ENCODE assay signal across 15 cellular contexts in the genomic region with DNA sequence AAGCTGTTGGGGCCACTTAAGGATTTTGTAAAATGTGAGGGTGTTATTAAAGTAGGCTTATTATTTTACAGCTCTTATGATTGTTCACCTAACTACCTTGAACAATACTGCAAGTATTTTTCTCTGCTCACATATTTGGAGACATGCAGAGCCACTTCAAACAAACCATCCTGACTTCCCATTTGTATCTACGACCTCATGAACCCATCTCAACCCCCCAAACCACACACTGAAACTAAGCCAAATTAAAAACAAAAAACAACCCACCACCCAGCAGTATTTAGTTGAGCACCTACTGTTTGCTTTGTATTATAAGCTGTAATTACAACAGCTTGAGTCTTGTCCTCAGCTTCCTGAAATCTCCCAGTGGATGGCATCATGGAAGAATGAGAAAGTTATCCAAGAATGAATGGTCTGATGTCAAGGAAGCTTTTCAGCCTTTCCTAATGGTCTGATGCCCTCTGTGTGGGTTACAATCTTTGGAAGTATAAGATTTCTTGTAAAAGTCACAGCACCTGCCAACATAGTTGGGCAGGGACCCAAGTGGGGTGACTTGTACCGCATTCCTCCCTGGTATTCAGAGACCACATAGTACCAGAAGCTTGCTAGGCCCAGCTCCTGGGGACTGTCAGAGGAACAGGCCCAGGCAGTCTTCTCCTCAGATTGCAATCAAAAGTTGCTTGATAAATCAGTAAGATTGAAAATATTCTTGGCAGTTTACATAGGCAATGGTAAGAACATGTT.
DNase-seq lines count a peak whose midpoint lies in the region; ATAC-seq and TF ChIP-seq lines count a peak whose summit lies in the region.
"Had no signal": no experiment of that assay in that cellular context is flagged by ENCODE, and none has a peak within 500 bp of the region (broad histone marks: within the 10 kb centered on the region; RNA-seq: fewer than 3 reads in every experiment).

No MANE protein-coding gene starts in this region.

- H3K4me1 Mint-ChIP-seq in activated T-helper 17 cell treated with anti-CD3 and anti-CD28 coated beads, Interleukin-2, amount 50 U/mL, for 72 hours, result peaks cover 41% of the 10 kb centered on the region

- H3K9me3 Mint-ChIP-seq in activated T-helper 17 cell treated with anti-CD3 and anti-CD28 coated beads, Interleukin-2, amount 50 U/mL, for 72 hours, result no peaks in the 10 kb centered on the region
- H3K9me3 Mint-ChIP-seq: T-helper 2 cell treated with Interferon-gamma antibody and Interleukin-4, amounts not matched to agents 5 μg/mL and 100 μg/mL, for 36 hours had no signal

- in situ Hi-C loops in HAP-1 (cut with MboI; ENCODE audit: low sequenced_read_pairs), result no loop called here

- no peaks in the 10 kb centered on the region for H3K27me3 Mint-ChIP-seq in activated T-helper 17 cell treated with anti-CD3 and anti-CD28 coated beads, Interleukin-2, amount 50 U/mL, for 72 hours

- H3K36me3 ChIP-seq in lower lobe of right lung (no peaks in the 10 kb centered on the region), HAP-1 (replicated peaks) (0 out of 2 replicates have a peak, but pooled peaks cover 3% of the 10 kb centered on the region)
- no peaks in the 10 kb centered on the region for H3K36me3 ChIP-seq in effector memory CD4-positive, alpha-beta T cell (ENCODE audit: control insufficient read depth, insufficient read depth, low read length)

- H3K27ac ChIP-seq in lower lobe of right lung, result peak overlapping the region; percentile 76
- H3K27ac ChIP-seq in temporal lobe (ENCODE audit: low read depth, low read length), result peak overlapping the region; percentile 77
- H3K27ac ChIP-seq in effector memory CD4-positive, alpha-beta T cell (ENCODE audit: insufficient read depth, low read length, poor library complexity, severe bottlenecking), result no peak overlapping the region
- H3K27ac ChIP-seq: 22Rv1 had no signal

- H3K9me3 ChIP-seq in lower lobe of right lung (no peaks in the 10 kb centered on the region), HAP-1 (no peaks in the 10 kb centered on the region; the same call in 1 of the 2 replicates)
- no peaks in the 10 kb centered on the region for H3K9me3 ChIP-seq in effector memory CD4-positive, alpha-beta T cell (ENCODE audit: control insufficient read depth, low read length)

- H3K4me1 ChIP-seq in lower lobe of right lung (peaks cover 53% of the 10 kb centered on the region), HAP-1 (peaks cover 17% of the 10 kb centered on the region)
- peaks cover 15% of the 10 kb centered on the region for H3K4me1 ChIP-seq in effector memory CD4-positive, alpha-beta T cell (ENCODE audit: control insufficient read depth, insufficient read depth, low read length, poor library complexity, severe bottlenecking)

- H3K27me3 ChIP-seq in lower lobe of right lung (ENCODE audit: low read depth) (no peaks in the 10 kb centered on the region), HAP-1 (ENCODE audit: low read depth) (no peaks in the 10 kb centered on the region)
- H3K27me3 ChIP-seq in effector memory CD4-positive, alpha-beta T cell (replicated peaks; ENCODE audit: control insufficient read depth, insufficient read depth, low read length, poor library complexity, severe bottlenecking), result no peaks in the 10 kb centered on the region

- TF ChIP-seq CTCF in lower lobe of right lung (IDR thresholded peaks at IDR 0.05), result no peak

- H3K36me3 Mint-ChIP-seq in activated T-helper 17 cell treated with anti-CD3 and anti-CD28 coated beads, Interleukin-2, amount 50 U/mL, for 72 hours (ENCODE audit: low read depth), result no peaks in the 10 kb centered on the region

- H3K27ac Mint-ChIP-seq in activated T-helper 17 cell treated with anti-CD3 and anti-CD28 coated beads, Interleukin-2, amount 50 U/mL, for 72 hours, result peak overlapping the region; percentile 21
- H3K27ac Mint-ChIP-seq: T-helper 2 cell treated with Interferon-gamma antibody and Interleukin-4, amounts not matched to agents 5 μg/mL and 100 μg/mL, for 36 hours had no signal

- intact Hi-C loops in lower lobe of right lung (cut with DNase I), result no loop called here

- H3K4me3 ChIP-seq in lower lobe of right lung (no peak overlapping the region), HAP-1 (no peak overlapping the region)
- H3K4me3 ChIP-seq in effector memory CD4-positive, alpha-beta T cell (ENCODE audit: insufficient read depth, low read depth, low read length, poor library complexity, severe bottlenecking), result no peak overlapping the region

- peak overlapping the region; percentile 68 for H3K4me3 Mint-ChIP-seq in activated T-helper 17 cell treated with anti-CD3 and anti-CD28 coated beads, Interleukin-2, amount 50 U/mL, for 72 hours
- H3K4me3 Mint-ChIP-seq: T-helper 2 cell treated with Interferon-gamma antibody and Interleukin-4, amounts not matched to agents 5 μg/mL and 100 μg/mL, for 36 hours had no signal

- ATAC-seq in activated T-helper 17 cell treated with anti-CD3 and anti-CD28 coated beads, Interleukin-2, amount 50 U/mL, for 72 hours (replicated peaks), result no peak
- ATAC-seq in lower lobe of right lung, result no peak

- DNase-seq in NCI-H2227 treated with DMSO at 0.1 percent for 48 hours (lab: John Stamatoyannopoulos, UW) (peak; percentile 30), NCI-H2227 (lab: John Stamatoyannopoulos, UW; ENCODE audit: unreplicated experiment) (no peak), lower lobe of right lung (no peak), HAP-1 (ENCODE audit: low spot score in 2 of 2) (no peak), globus pallidus (ENCODE audit: low spot score) (no peak)
- DNase-seq in effector memory CD4-positive, alpha-beta T cell, result no peak
- DNase-seq: activated T-cell treated with anti-CD3 and anti-CD28 coated beads for 4 hours; cortex of kidney; GF-D8; NCI-H1436; stimulated activated naive CD4-positive, alpha-beta T cell had no signal
